ENCODE assay signal across 18 cellular contexts in the genomic region with DNA sequence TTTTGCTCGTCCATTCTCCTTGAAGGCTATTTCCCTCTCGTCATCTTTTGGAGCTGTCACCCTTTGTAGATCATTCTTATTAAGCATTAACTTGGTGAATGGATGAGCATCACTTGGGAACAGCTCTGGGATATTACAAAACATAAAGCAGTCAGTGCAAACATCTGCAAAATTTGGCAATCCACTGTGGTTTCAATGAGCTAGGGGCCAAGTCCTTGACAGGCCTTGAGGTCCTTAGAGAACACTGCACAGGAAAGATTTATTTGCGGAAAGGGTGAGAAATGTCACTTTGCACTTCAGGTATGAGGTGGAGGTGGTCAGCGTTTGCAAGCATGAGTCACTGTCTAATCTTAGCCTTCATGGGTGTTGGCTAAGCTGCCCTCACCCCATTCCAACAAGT.
DNase-seq lines count a peak whose midpoint lies in the region; ATAC-seq and TF ChIP-seq lines count a peak whose summit lies in the region.
"Had no signal": no experiment of that assay in that cellular context is flagged by ENCODE, and none has a peak within 500 bp of the region (broad histone marks: within the 10 kb centered on the region; RNA-seq: fewer than 3 reads in every experiment).

No MANE protein-coding gene starts in this region.

- H3K27ac ChIP-seq in psoas muscle (no peak overlapping the region), endodermal cell (ENCODE audit: low read depth, low read length) (no peak overlapping the region)
- H3K27ac ChIP-seq: BLaER1 had no signal

- H3K4me1 ChIP-seq in psoas muscle (peaks cover 4% of the 10 kb centered on the region), endodermal cell (ENCODE audit: control insufficient read depth, insufficient read depth, low read length) (no peaks in the 10 kb centered on the region)

- no peak for TF ChIP-seq CTCF in fibroblast of the aortic adventitia (IDR thresholded peaks at IDR 0.05; ENCODE audit: insufficient read depth, low read length)
- TF ChIP-seq CTCF in psoas muscle (IDR thresholded peaks at IDR 0.05): no peak
- TF ChIP-seq CTCF in endodermal cell (conservative IDR thresholded peaks at IDR 0.05): no peak

- peak; percentile 78 for DNase-seq in GM03348 (ENCODE audit: low spot score)
- peak; percentile 64 for DNase-seq in NCI-H446 treated with DMSO at 0.1 percent for 48 hours (lab: John Stamatoyannopoulos, UW)
- DNase-seq in fibroblast of the aortic adventitia (ENCODE audit: low read depth): peak; percentile 77
- DNase-seq in psoas muscle: no peak
- no peak for DNase-seq in stimulated activated CD4-positive, alpha-beta T cell treated with anti-CD3 and anti-CD28 coated beads, Interleukin-4, amount 100 ng/mL, for 24 hours
- no peak for DNase-seq in stimulated activated CD4-positive, alpha-beta T cell treated with anti-CD3 and anti-CD28 coated beads, Interleukin-1b, Interleukin-23, amount 100 ng/mL, for 48 hours
- no peak for DNase-seq in endodermal cell
- DNase-seq: activated B cell treated with CpG ODN at 0.5 μM for 24 hours, DMS79, KBM-7, natural killer cell, NCI-H1694, NCI-H524, T-helper 1 cell had no signal

- no peak overlapping the region for H3K9ac ChIP-seq in endodermal cell (ENCODE audit: extremely low read depth, low read length, poor library complexity, severe bottlenecking)
- H3K9ac ChIP-seq: BLaER1 had no signal

- no peaks in the 10 kb centered on the region for H3K9me3 ChIP-seq in psoas muscle
- H3K9me3 ChIP-seq in endodermal cell (ENCODE audit: control insufficient read depth, low read length): no peaks in the 10 kb centered on the region
- H3K9me3 ChIP-seq: BLaER1 had no signal

- H3K36me3 Mint-ChIP-seq in endodermal cell (ENCODE audit: low read depth): no peaks in the 10 kb centered on the region
- H3K36me3 Mint-ChIP-seq: natural killer cell had no signal

- H3K27ac Mint-ChIP-seq in endodermal cell: no peak overlapping the region
- H3K27ac Mint-ChIP-seq: activated B cell treated with CpG ODN at 0.5 μM for 24 hours; activated T-helper 2 cell treated with anti-CD3 and anti-CD28 coated beads, Interferon-gamma antibody, Interleukin-2, Interleukin-4, amounts not matched to agents 10 μg/mL and 5 μg/mL and 100 μg/mL, durations not matched to agents 14 hours and 24 hours and 36 hours; natural killer cell had no signal

- ATAC-seq in psoas muscle: peak; percentile 45 to 64 (median 59)
- ATAC-seq in GM21723 (IDR thresholded peaks at IDR 0.05; ENCODE audit: unreplicated experiment): no peak
- ATAC-seq: natural killer cell, Panc1 had no signal

- H3K27me3 ChIP-seq in psoas muscle (ENCODE audit: insufficient read depth in 3 of 3, low read length in 2 of 3) (no peaks in the 10 kb centered on the region), endodermal cell (ENCODE audit: control insufficient read depth, insufficient read depth, low read length, poor library complexity, severe bottlenecking) (no peaks in the 10 kb centered on the region)
- H3K27me3 ChIP-seq: BLaER1 had no signal

- H3K36me3 ChIP-seq in psoas muscle (ENCODE audit: insufficient read depth in 1 of 2, low read depth in 1 of 2) (no peaks in the 10 kb centered on the region), endodermal cell (ENCODE audit: control insufficient read depth, insufficient read depth, low read length) (no peaks in the 10 kb centered on the region)
- H3K36me3 ChIP-seq: BLaER1 had no signal

- H3K4me3 Mint-ChIP-seq in endodermal cell: no peak overlapping the region
- H3K4me3 Mint-ChIP-seq: activated B cell treated with CpG ODN at 0.5 μM for 24 hours, natural killer cell had no signal

- H3K4me3 ChIP-seq in fibroblast of the aortic adventitia (ENCODE audit: low read depth, low read length) (no peak overlapping the region), psoas muscle (no peak overlapping the region), endodermal cell (ENCODE audit: low read length) (no peak overlapping the region)
- H3K4me3 ChIP-seq: BLaER1 had no signal

- WGBS in psoas muscle, 3 donors: 44 to 56% (median 45%) methylated on average over 4 of the region's 4 CpGs
- WGBS in endodermal cell (ENCODE audit: insufficient coverage in 1 of 2, insufficient read length in 1 of 2), 2 experiments: 83 to 89% methylated on average over 1 to 4 of the region's 4 CpGs

- H3K4me1 Mint-ChIP-seq in endodermal cell: peaks cover 9% of the 10 kb centered on the region
- H3K4me1 Mint-ChIP-seq: activated B cell treated with CpG ODN at 0.5 μM for 24 hours had no signal

- H3K27me3 Mint-ChIP-seq in endodermal cell (ENCODE audit: insufficient read depth): peaks cover 3% of the 10 kb centered on the region

- H3K9me3 Mint-ChIP-seq in endodermal cell: no peaks in the 10 kb centered on the region
- H3K9me3 Mint-ChIP-seq: activated B cell treated with CpG ODN at 0.5 μM for 24 hours; activated T-helper 2 cell treated with anti-CD3 and anti-CD28 coated beads, Interferon-gamma antibody, Interleukin-2, Interleukin-4, amounts not matched to agents 10 μg/mL and 5 μg/mL and 100 μg/mL, durations not matched to agents 14 hours and 24 hours and 36 hours; natural killer cell had no signal

- intact Hi-C loops in psoas muscle (cut with DNase I): no loop called here

Comparison
In these comparisons a context has a peak if more than half of its experiments do, and no peak if none do; other contexts are left out.
1. DNase-seq: peak in GM03348 (single experiment), NCI-H446 treated with DMSO at 0.1 percent for 48 hours (single experiment) and fibroblast of the aortic adventitia (single experiment); none in psoas muscle (0 of 2), stimulated activated CD4-positive, alpha-beta T cell treated with anti-CD3 and anti-CD28 coated beads, Interleukin-4, amount 100 ng/mL, for 24 hours (single experiment), stimulated activated CD4-positive, alpha-beta T cell treated with anti-CD3 and anti-CD28 coated beads, Interleukin-1b, Interleukin-23, amount 100 ng/mL, for 48 hours (single experiment) and endodermal cell (single experiment).